8 cellular contexts compared by ENCODE assay signal in genomic region chr19:51926784-51927741, GRCh38. TPM values are rescaled to one million over a fixed set of nuclear protein-coding genes. Genes with fewer than 3 reads are reported as not detected.
A peak's percentile ranks its signal among the peaks of the same experiment; 100 is the strongest.
DNase-seq lines count a peak whose midpoint lies in the region; ATAC-seq and TF ChIP-seq lines count a peak whose summit lies in the region.

ZNF613 (plus strand) TSS chr19:51927472; CDS start chr19:51936221, 8,749 bp downstream.

- peaks cover 75% of the 10 kb centered on the region for H3K9me3 ChIP-seq in Caco-2
- peaks cover 4% of the 10 kb centered on the region for H3K9me3 ChIP-seq in mucosa of stomach (ENCODE audit: control insufficient read depth, low read length)

- peak within 1 kb of the TSS; percentile 88 for H3K27ac Mint-ChIP-seq in Caco-2 (ENCODE audit: unreplicated experiment)

- H3K9me3 Mint-ChIP-seq in Caco-2 (ENCODE audit: unreplicated experiment) = peaks cover 67% of the 10 kb centered on the region
- H3K9me3 Mint-ChIP-seq in activated T-cell treated with anti-CD3 and anti-CD28 coated beads, Interleukin-2, amount 50 U/mL, for 4 hours = peaks cover 52% of the 10 kb centered on the region

- POLR2A ChIA-PET in Caco-2 (lab: Charles Lee) = no interaction called here

- H3K4me3 Mint-ChIP-seq in Caco-2 (ENCODE audit: unreplicated experiment) = peak within 1 kb of the TSS; percentile 82
- peak within 1 kb of the TSS; percentile 97 for H3K4me3 Mint-ChIP-seq in activated T-cell treated with anti-CD3 and anti-CD28 coated beads, Interleukin-2, amount 50 U/mL, for 4 hours

- H3K36me3 ChIP-seq in Caco-2 (ENCODE audit: control insufficient read depth, insufficient read depth, low read length) (no peaks in the 10 kb centered on the region), mucosa of stomach (ENCODE audit: control insufficient read depth, insufficient read depth, low read length) (no peaks in the 10 kb centered on the region)

- no peaks in the 10 kb centered on the region for H3K27me3 Mint-ChIP-seq in Caco-2 (ENCODE audit: insufficient read depth, unreplicated experiment)
- H3K27me3 Mint-ChIP-seq in activated T-cell treated with anti-CD3 and anti-CD28 coated beads, Interleukin-2, amount 50 U/mL, for 4 hours (ENCODE audit: low read depth) = no peaks in the 10 kb centered on the region

- ATAC-seq in GM21390 (IDR thresholded peaks at IDR 0.05; ENCODE audit: unreplicated experiment) (peak; percentile 73), esophagus mucosa (peak; percentile 97)
- peak; percentile 94 to 95 for ATAC-seq in activated T-cell treated with anti-CD3 and anti-CD28 coated beads, Interleukin-2, amount 50 U/mL, for 4 hours

- BruUV-seq in Caco-2 (replicated peaks; lab: Mats Ljungman, UMichigan) = no TSS peak

- peaks cover 14% of the 10 kb centered on the region for H3K36me3 Mint-ChIP-seq in Caco-2 (ENCODE audit: insufficient read depth, unreplicated experiment)
- peaks cover 35% of the 10 kb centered on the region for H3K36me3 Mint-ChIP-seq in activated T-cell treated with anti-CD3 and anti-CD28 coated beads, Interleukin-2, amount 50 U/mL, for 4 hours (ENCODE audit: insufficient read depth)

- H3K4me3 ChIP-seq in Caco-2 (ENCODE audit: low read depth, low read length) (peak within 1 kb of the TSS; percentile 57), mucosa of stomach (ENCODE audit: low read length) (peak within 1 kb of the TSS; percentile 99)

- H3K4me1 ChIP-seq in Caco-2 (no peaks in the 10 kb centered on the region), mucosa of stomach (ENCODE audit: control insufficient read depth, insufficient read depth, low read length) (peaks cover 7% of the 10 kb centered on the region)

- CTCF ChIA-PET in Caco-2 (lab: Charles Lee) = no interaction called here

- H3K27me3 ChIP-seq in Caco-2 (replicated peaks; ENCODE audit: control insufficient read depth, insufficient read depth, low read length) = no peaks in the 10 kb centered on the region
- no peaks in the 10 kb centered on the region for H3K27me3 ChIP-seq in mucosa of stomach (ENCODE audit: control insufficient read depth, insufficient read depth, low read length)

- no peak for TF ChIP-seq CTCF in Caco-2 (IDR thresholded peaks at IDR 0.05; ENCODE audit: insufficient read depth in 1 of 2, low read depth in 1 of 2, low read length in 1 of 2, severe bottlenecking in 1 of 2, unreplicated experiment in 1 of 2)

- DNase-seq in Caco-2 (peak; percentile 68 to 75), HuH-7.5 (ENCODE audit: low spot score) (peak; percentile 54), OCI-M1 (lab: John Stamatoyannopoulos, UW) (peak; percentile 98)
- DNase-seq in activated T-cell treated with anti-CD3 and anti-CD28 coated beads, Interleukin-2, amount 50 U/mL, for 4 hours = peak; percentile 82
- DNase-seq in stimulated activated CD8-positive, alpha-beta memory T cell treated with anti-CD3 and anti-CD28 coated beads, Interleukin-4, amount 100 ng/mL, for 48 hours = peak; percentile 86

- H3K4me1 Mint-ChIP-seq in Caco-2 (ENCODE audit: low read depth, unreplicated experiment) = no peaks in the 10 kb centered on the region
- peaks cover 23% of the 10 kb centered on the region for H3K4me1 Mint-ChIP-seq in activated T-cell treated with anti-CD3 and anti-CD28 coated beads, Interleukin-2, amount 50 U/mL, for 4 hours (ENCODE audit: low read depth)

- peak within 1 kb of the TSS; percentile 88 for H3K9ac ChIP-seq in mucosa of stomach (ENCODE audit: low read length)

- intact Hi-C loops in Caco-2 (cut with micrococcal nuclease; ENCODE audit: unreplicated experiment) = loop anchor here (2.0 kb wide), 1 partner anchor 22 kb away; the partner anchor contains the start of gene ZNF649

RNA-seq across cellular contexts. Expression of gene ZNF613, which starts in this region (rescaled TPM):
- 1.3 and 2.2 TPM in 2 replicates for total RNA-seq in Caco-2 (2022)
- 1 to 10 TPM; 2.3 to 4.1 (median 2.7) TPM for total RNA-seq in activated T-cell treated with anti-CD3 and anti-CD28 coated beads, Interleukin-2, amount 50 U/mL, for 4 hours
- total RNA-seq in esophagus mucosa = 3.5 TPM

Comparison
In these comparisons a context has a peak if more than half of its experiments do, and no peak if none do; other contexts are left out.
1. Peak in every context shown above with its lines: DNase-seq, ATAC-seq and H3K4me3 ChIP-seq.